ENCODE assay signal across 18 cellular contexts in genomic region chr4:3244747-3245146, GRCh38. TPM values are rescaled to one million over a fixed set of nuclear protein-coding genes. Genes with fewer than 3 reads are reported as not detected.
DNase-seq lines count a peak whose midpoint lies in the region; ATAC-seq and TF ChIP-seq lines count a peak whose summit lies in the region.
"Had no signal": no experiment of that assay in that cellular context is flagged by ENCODE, and none has a peak within 500 bp of the region (broad histone marks: within the 10 kb centered on the region; RNA-seq: fewer than 3 reads in every experiment).

No MANE protein-coding gene starts in this region.

- H3K4me2 ChIP-seq in HCT116 (ENCODE audit: low read length) (no peak overlapping the region), neuronal stem cell (ENCODE audit: insufficient read depth, low read length, poor library complexity, severe bottlenecking) (no peak overlapping the region)

- H2BK120ac ChIP-seq in neuronal stem cell (ENCODE audit: low read depth, low read length) = no peak overlapping the region

- H3K79me1 ChIP-seq in neuronal stem cell (ENCODE audit: low read depth, low read length) = peaks cover 4% of the 10 kb centered on the region

- H3K36me3 ChIP-seq in HCT116 (ENCODE audit: control insufficient read depth in 1 of 2, insufficient read depth in 2 of 2, low read length in 2 of 2) = no peaks in the 10 kb centered on the region
- H3K36me3 ChIP-seq in neuronal stem cell (replicated peaks in 1 of 2; ENCODE audit: control insufficient read depth in 2 of 2, insufficient read depth in 2 of 2, low read length in 2 of 2) = peaks cover 18 to 44% of the 10 kb centered on the region in 2 donors
- peaks cover 0 to 17% (median 0%) of the 10 kb centered on the region in 3 donors for H3K36me3 ChIP-seq in Peyer's patch

- H3K9me2 ChIP-seq in HCT116 (ENCODE audit: insufficient read depth) = no peaks in the 10 kb centered on the region

- H3K4me1 ChIP-seq in HCT116 (ENCODE audit: control insufficient read depth in 1 of 2, insufficient read depth in 2 of 2, low read length in 2 of 2) = no peaks in the 10 kb centered on the region
- peaks cover 0 to 12% of the 10 kb centered on the region in 2 donors for H3K4me1 ChIP-seq in neuronal stem cell (ENCODE audit: control insufficient read depth in 2 of 2, insufficient read depth in 1 of 2, low read depth in 1 of 2, low read length in 2 of 2)
- H3K4me1 ChIP-seq in Peyer's patch = no peaks in the 10 kb centered on the region

- no peak overlapping the region for H3K4ac ChIP-seq in neuronal stem cell (ENCODE audit: low read length)

- H3K23ac ChIP-seq in neuronal stem cell (ENCODE audit: low read depth, low read length, poor library complexity) = no peak overlapping the region

- TF ChIP-seq POLR2A in HCT116 (IDR thresholded peaks at IDR 0.05; ENCODE audit: borderline replicate concordance, extremely low read depth, insufficient read depth, insufficient read length) = no peak
- TF ChIP-seq POLR2A in Peyer's patch (IDR thresholded peaks at IDR 0.05) = no peak

- TF ChIP-seq RAD21 in HCT116 (IDR thresholded peaks at IDR 0.05; ENCODE audit: low read depth) = no peak

- H3K4me3 Mint-ChIP-seq in stimulated activated naive CD8-positive, alpha-beta T cell treated with anti-CD3 and anti-CD28 coated beads, Interleukin-15, amount 100 ng/mL, for 72 hours = no peak overlapping the region
- H3K4me3 Mint-ChIP-seq: CD14-positive monocyte; CD4-positive, alpha-beta T cell had no signal

- peak; percentile 3 for ATAC-seq in stimulated activated naive CD8-positive, alpha-beta T cell treated with anti-CD3 and anti-CD28 coated beads, Interleukin-15, amount 100 ng/mL, for 72 hours
- no peak for ATAC-seq in stimulated activated naive CD8-positive, alpha-beta T cell treated with anti-CD3 and anti-CD28 coated beads, Interleukin-15, Interleukin-2, amounts not matched to agents 100 U/mL and 50 U/mL, for 24 hours
- ATAC-seq in HCT116 = peak; percentile 26; the same call in 1 of the 2 replicates

- H4K8ac ChIP-seq in neuronal stem cell (ENCODE audit: low read depth, low read length) = no peak overlapping the region

- POLR2A ChIA-PET in HCT116 (lab: Charles Lee) = no interaction called here

- no peak overlapping the region for H2AFZ ChIP-seq in HCT116 (ENCODE audit: low read depth, low read length, poor library complexity, severe bottlenecking)
- no peak overlapping the region for H2AFZ ChIP-seq in neuronal stem cell (ENCODE audit: low read length)
- H2AFZ ChIP-seq: GM23248 had no signal

- no peaks in the 10 kb centered on the region for H3K9me3 Mint-ChIP-seq in stimulated activated naive CD8-positive, alpha-beta T cell treated with anti-CD3 and anti-CD28 coated beads, Interleukin-15, amount 100 ng/mL, for 72 hours
- H3K9me3 Mint-ChIP-seq: CD14-positive monocyte; CD4-positive, alpha-beta T cell; CD8-positive, alpha-beta memory T cell had no signal

- intact Hi-C loops in HCT116 (cut with micrococcal nuclease) = no loop called here

- CTCF ChIA-PET in HCT116 (lab: Charles Lee) = no interaction called here

- RAD21 ChIA-PET in HCT116 (lab: Charles Lee; ENCODE audit: low non-redundant PET in 1 of 2, low total read pairs in 2 of 2, uncharacterized antibody in 2 of 2, unreplicated experiment in 2 of 2) = no interaction called here

- peak overlapping the region; percentile 66 for H2BK5ac ChIP-seq in neuronal stem cell (ENCODE audit: low read length)

- H2BK15ac ChIP-seq in neuronal stem cell (ENCODE audit: low read length) = no peak overlapping the region

- no peak overlapping the region for H2BK12ac ChIP-seq in neuronal stem cell (ENCODE audit: low read length)

- H3K4me3 ChIP-seq in HCT116 (replicated peaks in 1 of 2; ENCODE audit: low read depth in 1 of 2, low read length in 2 of 2) = no peak overlapping the region
- no peak overlapping the region for H3K4me3 ChIP-seq in neuronal stem cell (ENCODE audit: low read length in 2 of 2)
- no peak overlapping the region for H3K4me3 ChIP-seq in Peyer's patch
- H3K4me3 ChIP-seq: GM12878, GM23248 had no signal

- H2AK5ac ChIP-seq in neuronal stem cell (ENCODE audit: low read depth, low read length) = peak overlapping the region; percentile 28

- no peaks in the 10 kb centered on the region for H3K79me2 ChIP-seq in HCT116 (ENCODE audit: insufficient read depth, low read length)

- no TSS peak for BruUV-seq in HCT116 (replicated peaks; lab: Mats Ljungman, UMichigan)

- no CpG with 5 or more reads among the region's 9 CpGs for WGBS in neuronal stem cell (ENCODE audit: extremely low coverage in 2 of 2, insufficient read length in 2 of 2, insufficient replicate concordance in 1 of 2), 2 donors

- no peak overlapping the region for H3K9ac ChIP-seq in HCT116 (ENCODE audit: low read length)
- no peak overlapping the region for H3K9ac ChIP-seq in neuronal stem cell (ENCODE audit: low read depth, low read length, poor library complexity)
- H3K9ac ChIP-seq: GM23248 had no signal

- H3K4me1 Mint-ChIP-seq in stimulated activated naive CD8-positive, alpha-beta T cell treated with anti-CD3 and anti-CD28 coated beads, Interleukin-15, amount 100 ng/mL, for 72 hours = peaks cover 11% of the 10 kb centered on the region

- H3K27me3 ChIP-seq in HCT116 (ENCODE audit: insufficient read depth, low read length) (no peaks in the 10 kb centered on the region), neuronal stem cell (ENCODE audit: control insufficient read depth in 3 of 3, insufficient read depth in 3 of 3, low read depth in 1 of 3, low read length in 3 of 3) (no peaks in the 10 kb centered on the region), Peyer's patch (no peaks in the 10 kb centered on the region)

- H3K9me3 ChIP-seq in HCT116 (ENCODE audit: control insufficient read depth in 1 of 2, insufficient read depth in 1 of 2, low read depth in 1 of 2, low read length in 2 of 2) = no peaks in the 10 kb centered on the region
- H3K9me3 ChIP-seq in neuronal stem cell (replicated peaks in 1 of 2; ENCODE audit: control insufficient read depth in 2 of 2, insufficient read depth in 1 of 2, low read depth in 1 of 2, low read length in 2 of 2) = no peaks in the 10 kb centered on the region
- no peaks in the 10 kb centered on the region for H3K9me3 ChIP-seq in Peyer's patch

- H3K14ac ChIP-seq in neuronal stem cell (ENCODE audit: low read length) = peak overlapping the region; percentile 3

- H3K27me3 Mint-ChIP-seq in stimulated activated naive CD8-positive, alpha-beta T cell treated with anti-CD3 and anti-CD28 coated beads, Interleukin-15, amount 100 ng/mL, for 72 hours = no peaks in the 10 kb centered on the region
- H3K27me3 Mint-ChIP-seq: CD4-positive, alpha-beta T cell; CD8-positive, alpha-beta memory T cell had no signal

- peak overlapping the region in 1 of 2 donors; percentile 12 for H3K27ac Mint-ChIP-seq in stimulated activated naive CD8-positive, alpha-beta T cell treated with anti-CD3 and anti-CD28 coated beads, Interleukin-15, amount 100 ng/mL, for 72 hours
- H3K27ac Mint-ChIP-seq: CD4-positive, alpha-beta T cell had no signal

- no peak for DNase-seq in stimulated activated naive CD8-positive, alpha-beta T cell treated with anti-CD3 and anti-CD28 coated beads, Interleukin-15, amount 100 ng/mL, for 72 hours
- no peak for DNase-seq in stimulated activated naive CD8-positive, alpha-beta T cell treated with anti-CD3 and anti-CD28 coated beads, Interleukin-15, Interleukin-2, amounts not matched to agents 100 U/mL and 50 U/mL, for 24 hours
- no peak for DNase-seq in HCT116 (ENCODE audit: low read depth, low spot score)
- DNase-seq in neuronal stem cell (ENCODE audit: low spot score) = no peak
- DNase-seq in middle frontal gyrus (ENCODE audit: extremely low spot score, low spot score) = no peak
- DNase-seq in Peyer's patch = no peak
- no peak for DNase-seq in glomerular visceral epithelial cell (ENCODE audit: extremely low spot score)
- DNase-seq: CD4-positive, alpha-beta T cell; CD8-positive, alpha-beta memory T cell; DMS 273 treated with DMSO at 0.1 percent for 48 hours; DMS79; EL; GDM1; GM23248; H7; HCEC 1CT had no signal

- H4K91ac ChIP-seq in neuronal stem cell (ENCODE audit: low read depth, low read length, poor library complexity) = no peak overlapping the region

- no peak for TF ChIP-seq CTCF in HCT116 (IDR thresholded peaks at IDR 0.05 in 2 of 3, conservative IDR thresholded peaks at IDR 0.05 in 1 of 3; ENCODE audit: borderline replicate concordance in 1 of 3, insufficient read depth in 1 of 3, low read depth in 2 of 3, low read length in 2 of 3)
- TF ChIP-seq CTCF in Peyer's patch (IDR thresholded peaks at IDR 0.05) = no peak

- H4K20me1 ChIP-seq in HCT116 (ENCODE audit: insufficient read depth) = no peaks in the 10 kb centered on the region

- H3K18ac ChIP-seq in neuronal stem cell (ENCODE audit: low read length) = peak overlapping the region; percentile 71

- H3K27ac ChIP-seq in HCT116 (ENCODE audit: low read depth, low read length) = no peak overlapping the region
- no peak overlapping the region for H3K27ac ChIP-seq in neuronal stem cell (replicated peaks; ENCODE audit: low read length)
- H3K27ac ChIP-seq in Peyer's patch = no peak overlapping the region
- H3K27ac ChIP-seq: GM23248 had no signal

TF ChIP-seq in HCT116, 20 proteins besides CTCF, POLR2A, EP300 and RAD21 (continues in another document):
- TF ChIP-seq ZBTB33 (IDR thresholded peaks at IDR 0.05; ENCODE audit: extremely low read depth, insufficient replicate concordance, low read length) (no peak), MAX (IDR thresholded peaks at IDR 0.05) (no peak)

RNA-seq across cellular contexts. Expression of gene MSANTD1, which starts 4.2 kb away (rescaled TPM):
- total RNA-seq in HCT116 (2021; ENCODE audit: unreplicated experiment) (0.71 TPM), Peyer's patch (1 to 10 TPM in 3 of 4 donors, under 1 TPM in 1; 0.35 to 2.5 (median 1.5) TPM)
- polyA plus RNA-seq in HCT116 (2012) = 0.29 and 0.39 TPM in 2 replicates
- 0.13 TPM for polyA plus RNA-seq in neuronal stem cell (2013, experiment 1 of 2)
- 0.12 TPM for polyA plus RNA-seq in neuronal stem cell (2013, experiment 2 of 2)
- total RNA-seq: GM23248 had no signal
- polyA plus RNA-seq: CD14-positive monocyte; CD8-positive, alpha-beta memory T cell; GM23248 had no signal

RNA-seq across cellular contexts. Expression of gene RGS12, which starts 48.1 kb away (rescaled TPM):
- total RNA-seq in HCT116 (2021; ENCODE audit: unreplicated experiment) = 22.2 TPM
- 17.5 and 28.1 TPM in 2 replicates for polyA plus RNA-seq in HCT116 (2012)
- 26.5 TPM for polyA plus RNA-seq in neuronal stem cell (2013, experiment 1 of 2)
- polyA plus RNA-seq in neuronal stem cell (2013, experiment 2 of 2) = 27.6 TPM
- total RNA-seq in Peyer's patch = 10 to 100 TPM; 24.3 to 36.5 (median 35.3) TPM
